ENCODE assay signal across 34 cellular contexts in genomic region chr5:9596833-9597232, GRCh38. TPM values are rescaled to one million over a fixed set of nuclear protein-coding genes. Genes with fewer than 3 reads are reported as not detected.
DNase-seq lines count a peak whose midpoint lies in the region; FAIRE-seq and TF ChIP-seq lines count a peak whose summit lies in the region.
"Had no signal": no experiment of that assay in that cellular context is flagged by ENCODE, and none has a peak within 500 bp of the region (broad histone marks: within the 10 kb centered on the region; RNA-seq: fewer than 3 reads in every experiment).

No MANE protein-coding gene starts in this region.

- H2BK15ac ChIP-seq in H1 (ENCODE audit: low read length) = no peak overlapping the region

- H3K79me1 ChIP-seq in H1 (ENCODE audit: low read depth, low read length) = no peaks in the 10 kb centered on the region

- no peak overlapping the region for H4K8ac ChIP-seq in H1 (ENCODE audit: extremely low read depth, insufficient read depth, low read length)

- H3K4ac ChIP-seq in H1 (replicated peaks; ENCODE audit: insufficient read length, low read depth, low read length) = no peak overlapping the region

- no peak for TF ChIP-seq CTCF in HEK293 (tag by site-specific recombination; IDR thresholded peaks at IDR 0.05)
- no peak for TF ChIP-seq CTCF in H1 (IDR thresholded peaks at IDR 0.05; ENCODE audit: control extremely low read depth in 1 of 3, insufficient read depth in 1 of 3, low read depth in 1 of 3, low read length in 3 of 3)
- no peak for TF ChIP-seq CTCF in neural progenitor cell (IDR thresholded peaks at IDR 0.05)
- no peak for TF ChIP-seq CTCF in RWPE1 (conservative IDR thresholded peaks at IDR 0.05; ENCODE audit: low read depth)
- TF ChIP-seq CTCF in left ventricle myocardium inferior (IDR thresholded peaks at IDR 0.05; ENCODE audit: borderline replicate concordance) = no peak

- no peak overlapping the region for H3K18ac ChIP-seq in H1 (ENCODE audit: extremely low read depth, low read length)

- H3K56ac ChIP-seq in H1 (replicated peaks; ENCODE audit: insufficient read length, low read depth, low read length) = no peak overlapping the region

- H2AFZ ChIP-seq in H1 (ENCODE audit: low read length) = 0 out of 2 replicates have a peak overlapping the region, but pooled peaks have one; percentile 75
- peak overlapping the region; percentile 19 for H2AFZ ChIP-seq in neural progenitor cell (replicated peaks)

- no peak overlapping the region for H4K91ac ChIP-seq in H1 (replicated peaks; ENCODE audit: insufficient read length, low read length)

- no peak overlapping the region for H3K23ac ChIP-seq in H1 (ENCODE audit: insufficient read length)

- H2BK5ac ChIP-seq in H1 (ENCODE audit: low read depth, low read length) = no peak overlapping the region

- H3K4me1 ChIP-seq in BLaER1 treated with 17β-estradiol and CSF1 and Interleukin-3, amounts not matched to agents 10 nM and 100 nM = peaks cover 7 to 13% (median 9%) of the 10 kb centered on the region in 10 experiments; a peak in 16 of 20 replicates
- H3K4me1 ChIP-seq in HEK293 (ENCODE audit: control insufficient read depth, insufficient read depth, low read length) (no peaks in the 10 kb centered on the region), H1 (replicated peaks in 1 of 4; ENCODE audit: control insufficient read depth in 3 of 4, insufficient read depth in 4 of 4, low read length in 3 of 4) (peaks cover 1 to 7% (median 3%) of the 10 kb centered on the region in 4 experiments; a peak in 3 of 7 replicates), neural progenitor cell (peaks cover 41% of the 10 kb centered on the region), left ventricle myocardium inferior (no peaks in the 10 kb centered on the region)
- H3K4me1 ChIP-seq: adrenal gland, breast epithelium, Peyer's patch, suprapubic skin had no signal

- 51% methylated on average over 4 of the region's 4 CpGs; no CpG with 5 or more reads in 1 of the 2 experiments for WGBS in H1 (ENCODE audit: extremely low coverage in 1 of 2, insufficient coverage in 1 of 2, insufficient read length in 1 of 2, insufficient replicate concordance in 2 of 2, low coverage in 1 of 2, low lambda C conversion rate in 2 of 2, missing lambda C conversion rate in 1 of 2), 2 experiments

- H3K4me3 ChIP-seq in BLaER1 treated with 17β-estradiol and CSF1 and Interleukin-3, amounts not matched to agents 10 nM and 100 nM = no peak overlapping the region
- H3K4me3 ChIP-seq in HEK293 (ENCODE audit: low read depth, low read length) (no peak overlapping the region), H1 (ENCODE audit: extremely low read depth in 1 of 4, insufficient read depth in 2 of 4, low read depth in 3 of 4, low read length in 4 of 4) (no peak overlapping the region), neural progenitor cell (no peak overlapping the region), left ventricle myocardium inferior (no peak overlapping the region)
- H3K4me3 ChIP-seq: adrenal gland, breast epithelium, Peyer's patch had no signal

- H3K36me3 ChIP-seq in BLaER1 treated with 17β-estradiol and CSF1 and Interleukin-3, amounts not matched to agents 10 nM and 100 nM = no peaks in the 10 kb centered on the region
- H3K36me3 ChIP-seq in HEK293 (ENCODE audit: control insufficient read depth in 2 of 2, insufficient read depth in 1 of 2, low read length in 2 of 2) (no peaks in the 10 kb centered on the region), H1 (ENCODE audit: control insufficient read depth in 2 of 4, insufficient read depth in 4 of 4, low read length in 3 of 4) (no peaks in the 10 kb centered on the region), neural progenitor cell (no peaks in the 10 kb centered on the region), left ventricle myocardium inferior (no peaks in the 10 kb centered on the region)
- H3K36me3 ChIP-seq: adrenal gland, breast epithelium, neutrophil, Peyer's patch, SJSA1, suprapubic skin had no signal

- H3F3A ChIP-seq in neural progenitor cell (ENCODE audit: low read depth) = peaks cover 7% of the 10 kb centered on the region

- CTCF ChIA-PET in HEK293 (lab: Yijun Ruan, JAX) (interaction anchor here (0.6 to 0.7 kb wide), 2 partner anchors 183 to 1827 kb away, joined by 3 read pairs; no protein-coding TSS in a partner anchor), H1 (lab: Charles Lee; ENCODE audit: partially characterized antibody) (interaction anchor here (1.3 kb wide), 1 partner anchor 147 kb away, joined by 3 read pairs; no protein-coding TSS in a partner anchor), RWPE1 (lab: Yijun Ruan, JAX) (no interaction called here)

- FAIRE-seq in H1 (lab: Jason Lieb, UNC) = no peak
- FAIRE-seq: D721Med, urothelium cell line had no signal

- no peaks in the 10 kb centered on the region for H3K9me3 ChIP-seq in BLaER1 treated with 17β-estradiol and CSF1 and Interleukin-3, amounts not matched to agents 10 nM and 100 nM (replicated peaks in 1 of 11)
- H3K9me3 ChIP-seq in HEK293 (ENCODE audit: control insufficient read depth, insufficient read depth, low read depth, low read length) = no peaks in the 10 kb centered on the region
- H3K9me3 ChIP-seq in H1 (ENCODE audit: insufficient read depth in 2 of 2, low read depth in 1 of 2, low read length in 1 of 2) = no peaks in the 10 kb centered on the region
- H3K9me3 ChIP-seq in neural progenitor cell (ENCODE audit: low read depth) = no peaks in the 10 kb centered on the region
- H3K9me3 ChIP-seq in left ventricle myocardium inferior (replicated peaks) = no peaks in the 10 kb centered on the region
- H3K9me3 ChIP-seq: adrenal gland, breast epithelium, neutrophil, Peyer's patch, SJSA1, suprapubic skin had no signal

- peaks cover 46% of the 10 kb centered on the region for H3K4me1 Mint-ChIP-seq in neural progenitor cell
- H3K4me1 Mint-ChIP-seq: CD14-positive monocyte; stimulated activated memory B cell treated with anti-CD40 and anti-IgM and Interleukin-4, amounts not matched to agents 10 μg/mL and 1 μg/mL and 100 μg/mL, for 72 hours; T-helper 17 cell had no signal

- no peak overlapping the region for H4K5ac ChIP-seq in H1 (ENCODE audit: insufficient read length, low read depth, low read length)

- H3K27ac ChIP-seq in BLaER1 treated with 17β-estradiol and CSF1 and Interleukin-3, amounts not matched to agents 10 nM and 100 nM = no peak overlapping the region
- H3K27ac ChIP-seq in HEK293 (ENCODE audit: extremely low read depth, low read depth, low read length) = no peak overlapping the region
- no peak overlapping the region for H3K27ac ChIP-seq in H1 (ENCODE audit: low read depth, low read length)
- no peak overlapping the region for H3K27ac ChIP-seq in neural progenitor cell
- no peak overlapping the region for H3K27ac ChIP-seq in RWPE1
- no peak overlapping the region for H3K27ac ChIP-seq in left ventricle myocardium inferior (replicated peaks)
- H3K27ac ChIP-seq: adrenal gland, breast epithelium, KMS-11, neutrophil, Peyer's patch, SJSA1, suprapubic skin had no signal

- no peaks in the 10 kb centered on the region for H3K23me2 ChIP-seq in H1 (ENCODE audit: low read depth, low read length)

- peak overlapping the region; percentile 17 to 62 (median 41); a peak in 17 of 22 replicates for H3K4me2 ChIP-seq in BLaER1 treated with 17β-estradiol and CSF1 and Interleukin-3, amounts not matched to agents 10 nM and 100 nM
- H3K4me2 ChIP-seq in H1 (ENCODE audit: insufficient read depth in 1 of 2, low read depth in 2 of 2, low read length in 2 of 2) = peak overlapping the region in 1 of 2 experiments; percentile 8; a peak in 1 of 4 replicates
- peak overlapping the region; percentile 31 for H3K4me2 ChIP-seq in neural progenitor cell
- H3K4me2 ChIP-seq: KMS-11 had no signal

- no peaks in the 10 kb centered on the region for H3K27me3 ChIP-seq in BLaER1 treated with 17β-estradiol and CSF1 and Interleukin-3, amounts not matched to agents 10 nM and 100 nM
- H3K27me3 ChIP-seq in H1 (replicated peaks in 1 of 4; ENCODE audit: control insufficient read depth in 3 of 4, extremely low read depth in 1 of 4, insufficient read depth in 3 of 4, low read length in 3 of 4) (no peaks in the 10 kb centered on the region), neural progenitor cell (no peaks in the 10 kb centered on the region), left ventricle myocardium inferior (ENCODE audit: low read depth) (no peaks in the 10 kb centered on the region)
- H3K27me3 ChIP-seq: adrenal gland, breast epithelium, neutrophil, SJSA1 had no signal

- intact Hi-C loops in left ventricle myocardium inferior (cut with micrococcal nuclease) = no loop called here

- peak overlapping the region; percentile 7; the same call in 1 of the 2 replicates for H2BK20ac ChIP-seq in H1 (ENCODE audit: low read length)

- no peaks in the 10 kb centered on the region for H4K20me1 ChIP-seq in BLaER1 treated with 17β-estradiol and CSF1 and Interleukin-3, amounts not matched to agents 10 nM and 100 nM
- H4K20me1 ChIP-seq in H1 (replicated peaks in 1 of 2; ENCODE audit: control insufficient read depth in 1 of 2, insufficient read depth in 2 of 2, low read length in 2 of 2) = no peaks in the 10 kb centered on the region
- H4K20me1 ChIP-seq in neural progenitor cell (ENCODE audit: low read depth) = no peaks in the 10 kb centered on the region

- peak overlapping the region; percentile 92 for H3K27ac Mint-ChIP-seq in neural progenitor cell
- H3K27ac Mint-ChIP-seq: CD14-positive monocyte; stimulated activated memory B cell treated with anti-CD40 and anti-IgM and Interleukin-4, amounts not matched to agents 10 μg/mL and 1 μg/mL and 100 μg/mL, for 72 hours; T-helper 17 cell had no signal

- peaks cover 11% of the 10 kb centered on the region for H3K27me3 Mint-ChIP-seq in neural progenitor cell (ENCODE audit: insufficient read depth, low read depth)
- H3K27me3 Mint-ChIP-seq: stimulated activated memory B cell treated with anti-CD40 and anti-IgM and Interleukin-4, amounts not matched to agents 10 μg/mL and 1 μg/mL and 100 μg/mL, for 72 hours; T-helper 17 cell had no signal

- TF ChIP-seq POLR2A in H1 (IDR thresholded peaks at IDR 0.05; ENCODE audit: control extremely low read depth in 1 of 2, low read depth in 2 of 2, low read length in 2 of 2) = no peak

- no peaks in the 10 kb centered on the region for H3K36me3 Mint-ChIP-seq in neural progenitor cell
- H3K36me3 Mint-ChIP-seq: CD14-positive monocyte; stimulated activated memory B cell treated with anti-CD40 and anti-IgM and Interleukin-4, amounts not matched to agents 10 μg/mL and 1 μg/mL and 100 μg/mL, for 72 hours had no signal

- H3K9me3 Mint-ChIP-seq in neural progenitor cell = peaks cover 1% of the 10 kb centered on the region

- H3K4me3 Mint-ChIP-seq in neural progenitor cell = peak overlapping the region; percentile 52
- H3K4me3 Mint-ChIP-seq: activated T-cell treated with anti-CD3 and anti-CD28 coated beads, Interleukin-2, amount 50 U/mL, for 4 hours; CD14-positive monocyte; stimulated activated memory B cell treated with anti-CD40 and anti-IgM and Interleukin-4, amounts not matched to agents 10 μg/mL and 1 μg/mL and 100 μg/mL, for 72 hours; T-helper 17 cell had no signal

- DNase-seq in H1 (ENCODE audit: low read depth in 1 of 2, low spot score in 2 of 2) (no peak), neural progenitor cell (ENCODE audit: low spot score) (peak; percentile 10), RWPE1 (ENCODE audit: low spot score) (no peak), left ventricle myocardium inferior (no peak)
- no peak for DNase-seq in effector CD8-positive, alpha-beta T cell (lab: John Stamatoyannopoulos, UW)
- no peak for DNase-seq in central memory CD4-positive, alpha-beta T cell
- DNase-seq: activated CD4-positive, alpha-beta T cell treated with anti-CD3 and anti-CD28 coated beads for 4 hours; activated naive CD4-positive, alpha-beta T cell; activated T-cell treated with anti-CD3 and anti-CD28 coated beads, Interleukin-2, amount 50 U/mL, for 4 hours; adrenal gland; cortex of kidney; GOT3; islet precursor cell; NCI-H1436; NCI-H446 treated with DMSO at 0.1 percent for 48 hours; Peyer's patch; stimulated activated CD4-positive, alpha-beta T cell treated with anti-CD3 and anti-CD28 coated beads, Interleukin-2, amount 100 ng/mL, for 24 hours; T-helper 17 cell had no signal

- H2BK12ac ChIP-seq in H1 (ENCODE audit: low read depth, low read length) = no peak overlapping the region

- no peak overlapping the region for H3K9ac ChIP-seq in BLaER1 treated with 17β-estradiol and CSF1 and Interleukin-3, amounts not matched to agents 10 nM and 100 nM
- H3K9ac ChIP-seq in H1 (replicated peaks in 1 of 4; ENCODE audit: extremely low read depth in 1 of 4, low read depth in 3 of 4, low read length in 3 of 4) (no peak overlapping the region), neural progenitor cell (no peak overlapping the region)
- H3K9ac ChIP-seq: KMS-11 had no signal

- H3K79me2 ChIP-seq in H1 (ENCODE audit: control insufficient read depth in 1 of 2, insufficient read depth in 2 of 2, low read length in 2 of 2) (no peaks in the 10 kb centered on the region), neural progenitor cell (ENCODE audit: low read depth) (no peaks in the 10 kb centered on the region)

- no peak overlapping the region for H2AK5ac ChIP-seq in H1 (ENCODE audit: low read depth, low read length)

- no peak for TF ChIP-seq EP300 in H1 (IDR thresholded peaks at IDR 0.05; ENCODE audit: borderline replicate concordance in 1 of 2, low read depth in 2 of 2, low read length in 2 of 2)

- H3K14ac ChIP-seq in H1 (ENCODE audit: insufficient read length) = no peak overlapping the region

- POLR2A ChIA-PET in HEK293 (lab: Yijun Ruan, JAX) = no interaction called here
- POLR2A ChIA-PET in H1 (lab: Charles Lee; ENCODE audit: partially characterized antibody) = no interaction called here
- POLR2A ChIA-PET in RWPE1 (lab: Yijun Ruan, JAX; ENCODE audit: low non-redundant PET) = no interaction called here

- H2BK120ac ChIP-seq in H1 (replicated peaks; ENCODE audit: low read depth, low read length) = no peak overlapping the region

- TF ChIP-seq RAD21 in H1 (IDR thresholded peaks at IDR 0.05 in 1 of 2, conservative IDR thresholded peaks at IDR 0.05 in 1 of 2; ENCODE audit: low read depth in 2 of 2, low read length in 2 of 2) = no peak

RNA-seq across cellular contexts. Expression of gene TAS2R1, which starts 33.3 kb away (rescaled TPM):
- not detected in 2 replicates for total RNA-seq in H1 (2021; fragmentation: NEBNext Ultra II Directional; extraction: Animal tissue kit (Norgen Biotek cat#: 25700))
- not detected in 2 replicates for polyA plus RNA-seq in H1 (2011; rRNA removed)
- polyA plus RNA-seq in H1 (2011; cell fraction: cytosol; rRNA removed) = 0.08 TPM
- not detected for polyA plus RNA-seq in H1 (2011; cell fraction: nucleus; rRNA removed)
- not detected in 4 replicates for polyA plus RNA-seq in H1 (2012, experiment 1 of 2)
- not detected for polyA plus RNA-seq in H1 (2012, experiment 2 of 2)
- not detected for polyA plus RNA-seq in H1 (2013, experiment 1 of 2)
- not detected for polyA plus RNA-seq in H1 (2013, experiment 2 of 2)
- polyA minus RNA-seq in H1 (2011; rRNA and poly(A)+ RNA removed) = not detected in 2 replicates
- not detected for polyA minus RNA-seq in H1 (2011; cell fraction: cytosol; rRNA and poly(A)+ RNA removed)
- polyA minus RNA-seq in H1 (2011; cell fraction: nucleus; rRNA and poly(A)+ RNA removed) = not detected
- total RNA-seq in neural progenitor cell (ENCODE audit: low replicate concordance) (not detected in 2 replicates), left ventricle myocardium inferior (not detected)
- total RNA-seq: activated CD8-positive, alpha-beta memory T cell treated with anti-CD3 and anti-CD28 coated beads for 36 hours; activated T-cell treated with anti-CD3 and anti-CD28 coated beads, Interleukin-2, amount 50 U/mL, for 4 hours; adrenal gland; breast epithelium; fibroblast of lung; lower leg skin; mucosa of gallbladder; Peyer's patch; SJSA1; skeletal muscle tissue; suprapubic skin; T-helper 17 cell had no signal
- polyA plus RNA-seq: adrenal gland, CD14-positive monocyte had no signal

RNA-seq across cellular contexts. Expression of gene SEMA5A, which starts 51.0 kb away (rescaled TPM):
- total RNA-seq in H1 (2021; fragmentation: NEBNext Ultra II Directional; extraction: Animal tissue kit (Norgen Biotek cat#: 25700)) = 8.7 and 8.9 TPM in 2 replicates
- 5.3 and 5.7 TPM in 2 replicates for polyA plus RNA-seq in H1 (2011; rRNA removed)
- polyA plus RNA-seq in H1 (2011; cell fraction: cytosol; rRNA removed) = 3.1 TPM
- polyA plus RNA-seq in H1 (2011; cell fraction: nucleus; rRNA removed) = 13.6 TPM
- polyA plus RNA-seq in H1 (2012, experiment 1 of 2) = 2.9 to 4.5 TPM (median 3.6 TPM) in 4 replicates
- polyA plus RNA-seq in H1 (2012, experiment 2 of 2) = 0.58 TPM
- polyA plus RNA-seq in H1 (2013, experiment 1 of 2) = 5.7 TPM
- polyA plus RNA-seq in H1 (2013, experiment 2 of 2) = 5.2 TPM
- polyA minus RNA-seq in H1 (2011; rRNA and poly(A)+ RNA removed) = 42.5 and 55.6 TPM in 2 replicates
- polyA minus RNA-seq in H1 (2011; cell fraction: cytosol; rRNA and poly(A)+ RNA removed) = 11.8 TPM
- 39.9 TPM for polyA minus RNA-seq in H1 (2011; cell fraction: nucleus; rRNA and poly(A)+ RNA removed)
- total RNA-seq in neural progenitor cell (ENCODE audit: low replicate concordance) = 10.8 and 11.9 TPM in 2 replicates
- 43.2 TPM for total RNA-seq in left ventricle myocardium inferior
- total RNA-seq: activated CD8-positive, alpha-beta memory T cell treated with anti-CD3 and anti-CD28 coated beads for 36 hours had no signal
- polyA plus RNA-seq: CD14-positive monocyte had no signal
